Comparison of ENCODE assay signal across 1 cellular context in genomic region chr1:10536133-10536768, GRCh38.
A peak's percentile ranks its signal among the peaks of the same experiment; 100 is the strongest.
TF ChIP-seq lines count a peak whose summit lies in the region.

No MANE protein-coding gene starts in this region.

TF ChIP-seq in H1, 55 proteins besides CTCF, POLR2A, EP300 and RAD21:
- TF ChIP-seq GABPA (IDR thresholded peaks at IDR 0.05; ENCODE audit: borderline replicate concordance, insufficient read depth, low read length), result 0 out of 2 replicates have a peak, but pooled peaks have one; percentile 39
- TF ChIP-seq BACH1 (IDR thresholded peaks at IDR 0.05; ENCODE audit: low read length), result no peak
- no peak for TF ChIP-seq MAX (IDR thresholded peaks at IDR 0.05)
- TF ChIP-seq SRF (IDR thresholded peaks at IDR 0.05; ENCODE audit: low read depth, low read length), result no peak
